ENCODE assay signal across 1 cellular context in genomic region chr3:44013967-44014366, GRCh38.
TF ChIP-seq lines count a peak whose summit lies in the region.

No MANE protein-coding gene starts in this region.

TF ChIP-seq in GM23338, 12 proteins besides CTCF, POLR2A, EP300 and RAD21 (continued from another document):
- TF ChIP-seq ZNF462 (CRISPR knock-in tag; IDR thresholded peaks at IDR 0.05) (no peak), REST (IDR thresholded peaks at IDR 0.05; ENCODE audit: unreplicated experiment) (no peak)
